ENCODE assay signal across 8 cellular contexts in genomic region chr1:94925561-94926364, GRCh38. TPM values are rescaled to one million over a fixed set of nuclear protein-coding genes. Genes with fewer than 3 reads are reported as not detected.
A peak's percentile ranks its signal among the peaks of the same experiment; 100 is the strongest.
DNase-seq lines count a peak whose midpoint lies in the region; ATAC-seq and TF ChIP-seq lines count a peak whose summit lies in the region.

No MANE protein-coding gene starts in this region.

- H4K20me1 ChIP-seq in smooth muscle cell (ENCODE audit: low read depth), result peaks cover 55% of the 10 kb centered on the region

- peaks cover 87% of the 10 kb centered on the region for H3K79me2 ChIP-seq in smooth muscle cell (ENCODE audit: low read depth)

- H3K4me3 ChIP-seq in dorsolateral prefrontal cortex (peak overlapping the region; percentile 67 to 96 (median 88)), smooth muscle cell (peak overlapping the region; percentile 93)

- H3K9ac ChIP-seq in smooth muscle cell (ENCODE audit: low read depth), result peak overlapping the region; percentile 98

- H3K4me3 Mint-ChIP-seq in T-cell, result peak overlapping the region; percentile 82 to 88 (median 87)

- peaks cover 22 to 29% (median 24%) of the 10 kb centered on the region in 3 donors for H3K4me1 Mint-ChIP-seq in T-cell

- peaks cover 12% of the 10 kb centered on the region for H3F3A ChIP-seq in smooth muscle cell (ENCODE audit: low read depth)

- no peak overlapping the region for H2AFZ ChIP-seq in smooth muscle cell (ENCODE audit: low read depth)

- H3K4me2 ChIP-seq in smooth muscle cell, result peak overlapping the region; percentile 88

- H3K9me3 ChIP-seq in smooth muscle cell (replicated peaks; ENCODE audit: low read depth), result no peaks in the 10 kb centered on the region

- DNase-seq in AG08395 (ENCODE audit: low spot score), result peak; percentile 85
- DNase-seq in KBM-7, result peak; percentile 55
- peak in 18 of 34 experiments; percentile 3 to 40 (median 15) for DNase-seq in T-cell
- peak; percentile 41 to 78 (median 68) for DNase-seq in dorsolateral prefrontal cortex
- DNase-seq in kidney tubule cell (ENCODE audit: low spot score), result peak; percentile 97
- peak; percentile 69 for DNase-seq in smooth muscle cell (lab: John Stamatoyannopoulos, UW; ENCODE audit: unreplicated experiment)

- H3K27me3 Mint-ChIP-seq in T-cell, result peaks cover 12 to 49% of the 10 kb centered on the region in 2 donors

- intact Hi-C loops in dorsolateral prefrontal cortex (cut with DNase I), result loop anchor here (1.0 to 5.0 kb wide), 6 partner anchors 53 to 307 kb away; partner anchors contain the start of gene RWDD3 (in 1 of the 2)

- peaks cover 68% of the 10 kb centered on the region for H3K4me1 ChIP-seq in smooth muscle cell (ENCODE audit: low read depth)

- H3K27me3 ChIP-seq in dorsolateral prefrontal cortex (no peaks in the 10 kb centered on the region), smooth muscle cell (ENCODE audit: low read depth) (no peaks in the 10 kb centered on the region)

- TF ChIP-seq CTCF in dorsolateral prefrontal cortex (IDR thresholded peaks at IDR 0.05 in 54 of 56, conservative IDR thresholded peaks at IDR 0.05 in 2 of 56; ENCODE audit: low read depth in 1 of 56, partially characterized antibody in 56 of 56) (peak in 3 of 56 donors; percentile 12 to 18 (median 14)), smooth muscle cell (IDR thresholded peaks at IDR 0.05; ENCODE audit: borderline replicate concordance, insufficient read depth, poor library complexity, severe bottlenecking) (no peak)

- in situ Hi-C loops in KBM-7 (cut with MboI; ENCODE audit: low pct_unique_long_range_greater_than_20kb, low sequenced_read_pairs), result no loop called here

- POLR2A ChIA-PET in T-cell (lab: Charles Lee), result no interaction called here

- H3K27ac ChIP-seq in dorsolateral prefrontal cortex (peak overlapping the region; percentile 75 to 100 (median 98)), smooth muscle cell (ENCODE audit: low read depth) (peak overlapping the region; percentile 96)

- 2% methylated on average over 36 of the region's 36 CpGs for WGBS in smooth muscle cell (ENCODE audit: low lambda C conversion rate)

- ATAC-seq in GM18870 (IDR thresholded peaks at IDR 0.05; ENCODE audit: unreplicated experiment), result peak; percentile 7
- ATAC-seq in T-cell (replicated peaks in 1 of 4), result peak in 1 of 4 experiments; percentile 4
- no peak for ATAC-seq in GM21367 (IDR thresholded peaks at IDR 0.05; ENCODE audit: unreplicated experiment)

- H3K27ac Mint-ChIP-seq in T-cell, result peak overlapping the region in 1 of 2 donors; percentile 54

- H3K9me3 Mint-ChIP-seq in T-cell, result no peaks in the 10 kb centered on the region

- CTCF ChIA-PET in T-cell (lab: Charles Lee), result no interaction called here

- H3K36me3 Mint-ChIP-seq in T-cell, result peaks cover 3% of the 10 kb centered on the region

- no peaks in the 10 kb centered on the region for H3K36me3 ChIP-seq in smooth muscle cell (ENCODE audit: low read depth)

RNA-seq across cellular contexts. Expression of gene CNN3, which starts 1.1 kb away (rescaled TPM):
- total RNA-seq in T-cell (1 to 10 TPM; 2.0 to 7.3 (median 5.0) TPM), dorsolateral prefrontal cortex (100 to 1,000 TPM in 118 of 120 experiments, 10 to 100 TPM in 2; 91.8 to 419 (median 154) TPM), smooth muscle cell (467 and 525 TPM in 2 replicates)
- polyA plus RNA-seq in smooth muscle cell, result 545 and 633 TPM in 2 replicates

Comparison
In these comparisons a context has a peak if more than half of its experiments do, and no peak if none do; other contexts are left out.
1. DNase-seq: peak in every context shown above with its lines; median percentile 97 in kidney tubule cell; 85 in AG08395; 69 in smooth muscle cell; 68 in dorsolateral prefrontal cortex; 55 in KBM-7; 15 in T-cell.
2. RNA of gene CNN3, which starts 1.1 kb away (total RNA-seq): 467 to 525 TPM in smooth muscle cell and 91.8 to 419 TPM in dorsolateral prefrontal cortex; 2.0 to 7.3 TPM in T-cell; every median in the first group is over 10 times any median in the second.